In the genomic region with DNA sequence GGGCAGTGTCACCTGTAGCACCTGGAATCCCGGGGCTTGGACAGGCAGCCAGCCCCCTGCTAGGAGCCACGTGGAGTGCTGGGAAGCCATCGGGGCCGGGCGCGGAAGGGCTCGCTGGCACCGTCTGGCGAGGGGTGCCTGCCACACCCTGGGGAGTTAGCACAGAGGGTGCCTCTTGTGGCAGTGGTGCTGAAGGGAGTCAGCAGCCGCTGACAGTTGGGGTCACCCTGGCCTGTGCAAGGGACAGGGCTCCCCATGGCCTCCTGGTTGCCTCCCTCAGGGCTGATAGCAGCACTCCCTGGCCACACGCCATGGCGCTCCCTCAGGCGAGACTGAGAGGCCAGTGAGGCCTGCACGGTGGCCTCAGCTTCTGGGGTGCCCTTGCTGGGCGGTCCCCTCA, we compare ENCODE assay signal across 13 cellular contexts.
A peak's percentile ranks its signal among the peaks of the same experiment; 100 is the strongest.
DNase-seq lines count a peak whose midpoint lies in the region; ATAC-seq and TF ChIP-seq lines count a peak whose summit lies in the region.
"Had no signal": no experiment of that assay in that cellular context is flagged by ENCODE, and none has a peak within 500 bp of the region (broad histone marks: within the 10 kb centered on the region; RNA-seq: fewer than 3 reads in every experiment).

No MANE protein-coding gene starts in this region.

- peaks cover 15 to 36% (median 24%) of the 10 kb centered on the region in 11 experiments for H3K9me3 ChIP-seq in BLaER1 treated with 17β-estradiol and CSF1 and Interleukin-3, amounts not matched to agents 10 nM and 100 nM (replicated peaks in 1 of 11)

- H3K9ac ChIP-seq in BLaER1 treated with 17β-estradiol and CSF1 and Interleukin-3, amounts not matched to agents 10 nM and 100 nM: peak overlapping the region in 6 of 11 experiments; percentile 22 to 72 (median 68); a peak in 9 of 22 replicates

- H3K27me3 ChIP-seq in BLaER1 treated with 17β-estradiol and CSF1 and Interleukin-3, amounts not matched to agents 10 nM and 100 nM: no peaks in the 10 kb centered on the region

- peaks cover 36 to 57% (median 50%) of the 10 kb centered on the region in 10 experiments for H3K4me1 ChIP-seq in BLaER1 treated with 17β-estradiol and CSF1 and Interleukin-3, amounts not matched to agents 10 nM and 100 nM

- TF ChIP-seq CTCF in GM20000 (IDR thresholded peaks at IDR 0.05; ENCODE audit: extremely low read depth, missing control alignments): no peak

- peak overlapping the region in 5 of 11 experiments; percentile 51 to 80 (median 66); a peak in 9 of 22 replicates for H3K27ac ChIP-seq in BLaER1 treated with 17β-estradiol and CSF1 and Interleukin-3, amounts not matched to agents 10 nM and 100 nM

- peaks cover 0 to 27% (median 9%) of the 10 kb centered on the region in 11 experiments; a peak in 11 of 22 replicates for H4K20me1 ChIP-seq in BLaER1 treated with 17β-estradiol and CSF1 and Interleukin-3, amounts not matched to agents 10 nM and 100 nM

- no peak overlapping the region for H3K4me3 ChIP-seq in BLaER1 treated with 17β-estradiol and CSF1 and Interleukin-3, amounts not matched to agents 10 nM and 100 nM

- H3K4me2 ChIP-seq in BLaER1 treated with 17β-estradiol and CSF1 and Interleukin-3, amounts not matched to agents 10 nM and 100 nM: peak overlapping the region in 9 of 11 experiments; percentile 68 to 97 (median 85); a peak in 19 of 22 replicates

- no peak for ATAC-seq in stimulated activated naive CD8-positive, alpha-beta T cell treated with anti-CD3 and anti-CD28 coated beads, Interleukin-15, Interleukin-2, amounts not matched to agents 100 U/mL and 50 U/mL, for 24 hours

- H3K36me3 ChIP-seq in BLaER1 treated with 17β-estradiol and CSF1 and Interleukin-3, amounts not matched to agents 10 nM and 100 nM: peaks cover 56 to 89% (median 82%) of the 10 kb centered on the region in 11 experiments

- peak; percentile 25 for DNase-seq in GM20000 (ENCODE audit: low spot score)
- peak; percentile 11 for DNase-seq in iPS-NIHi11 (ENCODE audit: low spot score)
- DNase-seq in NCI-H69 (lab: John Stamatoyannopoulos, UW): no peak
- no peak for DNase-seq in stimulated activated naive CD8-positive, alpha-beta T cell treated with anti-CD3 and anti-CD28 coated beads, Interleukin-15, Interleukin-2, amounts not matched to agents 100 U/mL and 50 U/mL, for 24 hours
- no peak for DNase-seq in NCI-H82 treated with DMSO at 0.1 percent for 48 hours (lab: John Stamatoyannopoulos, UW; ENCODE audit: unreplicated experiment)
- DNase-seq: COR-L47, EL, NCI-H1105 treated with DMSO at 0.1 percent for 48 hours, NCI-H1694 treated with DMSO at 0.1 percent for 48 hours, NCI-H226, NCI-H526, SIG-M5 had no signal

Comparison
In these comparisons a context has a peak if more than half of its experiments do, and no peak if none do; other contexts are left out.
1. DNase-seq: peak in GM20000 (single experiment) and iPS-NIHi11 (single experiment); none in NCI-H69 (single experiment), stimulated activated naive CD8-positive, alpha-beta T cell treated with anti-CD3 and anti-CD28 coated beads, Interleukin-15, Interleukin-2, amounts not matched to agents 100 U/mL and 50 U/mL, for 24 hours (single experiment) and NCI-H82 treated with DMSO at 0.1 percent for 48 hours (single experiment).